1 cellular context compared by ENCODE assay signal in genomic region chrX:15496809-15497208, GRCh38.
TF ChIP-seq lines count a peak whose summit lies in the region.

No MANE protein-coding gene starts in this region.

TF ChIP-seq in SK-N-SH, 30 proteins besides CTCF, POLR2A, EP300 and RAD21 (continued from another document):
- TF ChIP-seq CHD2 (IDR thresholded peaks at IDR 0.05; ENCODE audit: low read length, partially characterized antibody) (no peak), PBX3 (IDR thresholded peaks at IDR 0.05) (peak; percentile 39; the same call in 1 of the 2 replicates), USF1 (IDR thresholded peaks at IDR 0.05; ENCODE audit: borderline replicate concordance, low read depth) (no peak), RFX5 (IDR thresholded peaks at IDR 0.05; ENCODE audit: low read length) (no peak), TAF1 (IDR thresholded peaks at IDR 0.05; ENCODE audit: borderline replicate concordance, low read depth, low read length) (no peak), ELF1 (IDR thresholded peaks at IDR 0.05) (no peak), NRF1 (IDR thresholded peaks at IDR 0.05; ENCODE audit: low read depth, low read length) (no peak), MAX (IDR thresholded peaks at IDR 0.05; ENCODE audit: low read depth) (no peak), FOXJ3 (CRISPR knock-in tag; IDR thresholded peaks at IDR 0.05) (no peak), SMC3 (IDR thresholded peaks at IDR 0.05; ENCODE audit: low read depth, low read length) (no peak)
TF ChIP-seq in SK-N-SH: peak in this region for 3.
